14 cellular contexts compared by ENCODE assay signal in the genomic region with DNA sequence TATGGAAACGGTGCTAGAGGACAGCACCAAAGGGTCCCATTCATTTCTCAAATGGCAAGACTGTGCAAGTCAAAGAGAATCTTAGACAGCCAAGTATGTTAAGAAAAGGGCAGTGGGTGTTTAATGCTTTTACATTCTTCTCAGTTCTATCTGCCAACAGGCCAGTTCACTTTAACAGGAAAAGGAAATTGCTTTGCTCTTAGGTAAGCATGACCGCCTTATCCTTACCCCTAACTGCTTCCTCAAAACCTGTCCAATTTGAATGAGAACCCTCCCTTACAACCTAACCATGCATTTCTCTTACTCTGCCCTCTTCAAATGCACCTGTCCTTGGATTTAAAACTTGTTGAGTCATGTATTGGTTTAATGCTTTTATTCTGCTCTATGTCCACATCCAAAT. TPM values are rescaled to one million over a fixed set of nuclear protein-coding genes. Genes with fewer than 3 reads are reported as not detected.
A peak's percentile ranks its signal among the peaks of the same experiment; 100 is the strongest.
DNase-seq lines count a peak whose midpoint lies in the region; TF ChIP-seq lines count a peak whose summit lies in the region.
"Had no signal": no experiment of that assay in that cellular context is flagged by ENCODE, and none has a peak within 500 bp of the region (broad histone marks: within the 10 kb centered on the region; RNA-seq: fewer than 3 reads in every experiment).

No MANE protein-coding gene starts in this region.

- 39 to 61% (median 53%) methylated on average over 2 of the region's 2 CpGs for WGBS in spleen, 5 donors

- intact Hi-C loops in spleen (cut with DNase I; ENCODE audit: low total_unique reads) = no loop called here

- H3K4me1 ChIP-seq in spleen = no peaks in the 10 kb centered on the region
- H3K4me1 ChIP-seq: BLaER1 had no signal

- peak overlapping the region; percentile 79 for H3K27ac ChIP-seq in HL-60 (replicated peaks)
- H3K27ac ChIP-seq in spleen = peak overlapping the region in 6 of 8 donors; percentile 11 to 58 (median 45)
- H3K27ac ChIP-seq: 22Rv1, BLaER1 had no signal

- DNase-seq in DMS53 (lab: John Stamatoyannopoulos, UW) (peak; percentile 12), DMS53 treated with DMSO at 0.1 percent for 48 hours (lab: John Stamatoyannopoulos, UW; ENCODE audit: unreplicated experiment) (no peak), HL-60 (ENCODE audit: low read depth in 1 of 2, low spot score in 1 of 2) (peak in 1 of 2 experiments; percentile 69), SKM-1 (lab: John Stamatoyannopoulos, UW; ENCODE audit: unreplicated experiment) (peak; percentile 63), spleen (no peak), NCI-H2081 treated with DMSO at 0.1 percent for 48 hours (lab: John Stamatoyannopoulos, UW) (no peak), iPS-NIHi7 (ENCODE audit: extremely low spot score) (no peak)
- DNase-seq: Caco-2; CD8-positive, alpha-beta memory T cell; HCEC 1CT; HFFc6 had no signal

- no peak for TF ChIP-seq POLR2A in spleen (IDR thresholded peaks at IDR 0.05)

- H3K27me3 ChIP-seq in HL-60 (ENCODE audit: insufficient read depth, poor library complexity, severe bottlenecking) (no peaks in the 10 kb centered on the region), spleen (replicated peaks in 1 of 7) (peaks cover 0 to 4% (median 0%) of the 10 kb centered on the region in 7 donors)
- H3K27me3 ChIP-seq: BLaER1 had no signal

- no peak for TF ChIP-seq CTCF in HL-60 (IDR thresholded peaks at IDR 0.05; ENCODE audit: insufficient read depth, low read length)
- no peak for TF ChIP-seq CTCF in spleen (IDR thresholded peaks at IDR 0.05 in 8 of 11, conservative IDR thresholded peaks at IDR 0.05 in 3 of 11)

- H3K9me3 ChIP-seq in spleen = no peaks in the 10 kb centered on the region
- H3K9me3 ChIP-seq: BLaER1, Caco-2 had no signal

- no peak overlapping the region for H3K4me3 ChIP-seq in HL-60 (replicated peaks; ENCODE audit: insufficient read depth, low read length)
- no peak overlapping the region for H3K4me3 ChIP-seq in spleen
- H3K4me3 ChIP-seq: BLaER1, GM12878 had no signal

- no peaks in the 10 kb centered on the region for H3K36me3 ChIP-seq in spleen
- H3K36me3 ChIP-seq: BLaER1 had no signal

RNA-seq across cellular contexts. Expression of gene BLTP1, which starts 44.5 kb away (rescaled TPM):
- total RNA-seq in spleen = 100 to 1,000 TPM in 4 of 7 donors, 10 to 100 TPM in 3; 72.7 to 202 (median 104) TPM
- 10 to 100 TPM; 15.4 to 24.0 (median 15.4) TPM for polyA plus RNA-seq in spleen

Comparison
In these comparisons a context has a peak if more than half of its experiments do, and no peak if none do; other contexts are left out.
1. DNase-seq: peak in DMS53 (single experiment) and SKM-1 (single experiment); none in DMS53 treated with DMSO at 0.1 percent for 48 hours (single experiment), spleen (single experiment), NCI-H2081 treated with DMSO at 0.1 percent for 48 hours (single experiment) and iPS-NIHi7 (single experiment).